Comparison of ENCODE assay signal across 9 cellular contexts in genomic region chr7:94295805-94296204, GRCh38.
DNase-seq lines count a peak whose midpoint lies in the region; ATAC-seq and TF ChIP-seq lines count a peak whose summit lies in the region.
"Had no signal": no experiment of that assay in that cellular context is flagged by ENCODE, and none has a peak within 500 bp of the region (broad histone marks: within the 10 kb centered on the region; RNA-seq: fewer than 3 reads in every experiment).

No MANE protein-coding gene starts in this region.

- peak overlapping the region in 1 of 2 donors; percentile 42 for H3K9ac ChIP-seq in stomach smooth muscle (ENCODE audit: low read length in 2 of 2)

- H3K36me3 ChIP-seq in HEK293 (ENCODE audit: control insufficient read depth in 2 of 2, insufficient read depth in 1 of 2, low read length in 2 of 2) = no peaks in the 10 kb centered on the region
- no peaks in the 10 kb centered on the region for H3K36me3 ChIP-seq in stomach smooth muscle (ENCODE audit: control insufficient read depth in 2 of 2, insufficient read depth in 2 of 2, low read length in 2 of 2)
- H3K36me3 ChIP-seq in effector memory CD4-positive, alpha-beta T cell (ENCODE audit: control insufficient read depth, insufficient read depth, low read length) = no peaks in the 10 kb centered on the region

- H3K27me3 ChIP-seq in stomach smooth muscle (ENCODE audit: control insufficient read depth in 1 of 2, insufficient read depth in 2 of 2, low read length in 2 of 2) = no peaks in the 10 kb centered on the region
- no peaks in the 10 kb centered on the region for H3K27me3 ChIP-seq in effector memory CD4-positive, alpha-beta T cell (replicated peaks; ENCODE audit: control insufficient read depth, insufficient read depth, low read length, poor library complexity, severe bottlenecking)

- H3K4me1 ChIP-seq in HEK293 (ENCODE audit: control insufficient read depth, insufficient read depth, low read length) (no peaks in the 10 kb centered on the region), stomach smooth muscle (ENCODE audit: control insufficient read depth, insufficient read depth, low read length) (peaks cover 30% of the 10 kb centered on the region)
- no peaks in the 10 kb centered on the region for H3K4me1 ChIP-seq in effector memory CD4-positive, alpha-beta T cell (ENCODE audit: control insufficient read depth, insufficient read depth, low read length, poor library complexity, severe bottlenecking)

- no peaks in the 10 kb centered on the region for H3K9me3 ChIP-seq in HEK293 (ENCODE audit: control insufficient read depth, insufficient read depth, low read depth, low read length)
- H3K9me3 ChIP-seq in stomach smooth muscle (ENCODE audit: control insufficient read depth in 2 of 2, low read length in 2 of 2) = no peaks in the 10 kb centered on the region
- no peaks in the 10 kb centered on the region for H3K9me3 ChIP-seq in effector memory CD4-positive, alpha-beta T cell (ENCODE audit: control insufficient read depth, low read length)

- in situ Hi-C loops in SK-MEL-5 (cut with HindIII; ENCODE audit: low pct_unique_long_range_greater_than_20kb, low sequenced_read_pairs) = loop anchor here (25.0 kb wide), 2 partner anchors 141 to 1391 kb away; no protein-coding TSS in a partner anchor

- CTCF ChIA-PET in HEK293 (lab: Yijun Ruan, JAX) = interaction anchor here (0.7 to 8.4 kb wide), 11 partner anchors 22 to 1394 kb away, joined by 3 to 52 read pairs (median 4); partner anchors contain the start of gene COL1A2

- ATAC-seq in left cardiac atrium (peak; percentile 67 to 82), HG03139 (IDR thresholded peaks at IDR 0.05; ENCODE audit: unreplicated experiment) (no peak)

- H3K4me3 ChIP-seq in HEK293 (ENCODE audit: low read depth, low read length) = no peak overlapping the region
- peak overlapping the region; percentile 40 to 58 for H3K4me3 ChIP-seq in stomach smooth muscle (ENCODE audit: low read length in 2 of 2)
- no peak overlapping the region for H3K4me3 ChIP-seq in effector memory CD4-positive, alpha-beta T cell (ENCODE audit: insufficient read depth, low read depth, low read length, poor library complexity, severe bottlenecking)

- no peak for TF ChIP-seq CTCF in HEK293 (tag by site-specific recombination; IDR thresholded peaks at IDR 0.05)

- POLR2A ChIA-PET in HEK293 (lab: Yijun Ruan, JAX) = no interaction called here

- DNase-seq in SK-MEL-5 (ENCODE audit: low read depth, low spot score) (peak; percentile 85), left cardiac atrium (no peak), NAMALWA (ENCODE audit: low spot score) (no peak), T-helper 1 cell (no peak)
- DNase-seq in effector memory CD4-positive, alpha-beta T cell = no peak
- DNase-seq: naive B cell had no signal

- intact Hi-C loops in left cardiac atrium (cut with DNase I) = loop anchor here (2.0 to 10.0 kb wide), 4 partner anchors 99 to 951 kb away; partner anchors contain the start of gene COL1A2 (in 2 of the 2)

- no peak overlapping the region for H3K27ac ChIP-seq in HEK293 (ENCODE audit: extremely low read depth, low read depth, low read length)
- H3K27ac ChIP-seq in stomach smooth muscle (ENCODE audit: low read length) = peak overlapping the region; percentile 85
- no peak overlapping the region for H3K27ac ChIP-seq in effector memory CD4-positive, alpha-beta T cell (ENCODE audit: insufficient read depth, low read length, poor library complexity, severe bottlenecking)

TF ChIP-seq in HEK293, 187 proteins besides CTCF, POLR2A, EP300 and RAD21:
- TF ChIP-seq ZNF335 (tag by site-specific recombination; conservative IDR thresholded peaks at IDR 0.05) (peak; percentile 30; the same call in 1 of the 2 replicates), ZNF654 (tag by site-specific recombination; IDR thresholded peaks at IDR 0.05; ENCODE audit: low read depth) (peak; percentile 30; the same call in 1 of the 2 replicates), ZNF621 (tag by site-specific recombination; IDR thresholded peaks at IDR 0.05) (no peak)

Comparison
In these comparisons a context has a peak if more than half of its experiments do, and no peak if none do; other contexts are left out.
1. H3K4me3 ChIP-seq: peak in stomach smooth muscle (2 of 2); none in HEK293 (single experiment) and effector memory CD4-positive, alpha-beta T cell (single experiment).